In genomic region chr4:127870688-127871087, GRCh38 we compare ENCODE assay signal across 11 cellular contexts. TPM values are rescaled to one million over a fixed set of nuclear protein-coding genes. Genes with fewer than 3 reads are reported as not detected.
DNase-seq lines count a peak whose midpoint lies in the region; FAIRE-seq and TF ChIP-seq lines count a peak whose summit lies in the region.
"Had no signal": no experiment of that assay in that cellular context is flagged by ENCODE, and none has a peak within 500 bp of the region (broad histone marks: within the 10 kb centered on the region; RNA-seq: fewer than 3 reads in every experiment).

No MANE protein-coding gene starts in this region.

- peak overlapping the region; percentile 12 to 33 for H3K27ac ChIP-seq in esophagus (ENCODE audit: low read depth in 2 of 2, low read length in 1 of 2)
- H3K27ac ChIP-seq in mesodermal cell (ENCODE audit: low read depth, low read length, severe bottlenecking), result peak overlapping the region; percentile 37
- no peak overlapping the region for H3K27ac ChIP-seq in colonic mucosa
- H3K27ac ChIP-seq: PC-9 had no signal

- TF ChIP-seq CTCF in type B pancreatic cell (conservative IDR thresholded peaks at IDR 0.05), result no peak
- no peak for TF ChIP-seq CTCF in colonic mucosa (IDR thresholded peaks at IDR 0.05)

- H3K4me3 ChIP-seq in esophagus (ENCODE audit: low read depth in 1 of 2, low read length in 2 of 2) (no peak overlapping the region), mesodermal cell (ENCODE audit: extremely low read depth, insufficient read depth, low read length, poor library complexity, severe bottlenecking) (no peak overlapping the region), colonic mucosa (no peak overlapping the region)
- H3K4me3 ChIP-seq: PC-9 had no signal

- intact Hi-C loops in colonic mucosa (cut with DNase I), result no loop called here

- H3K36me3 Mint-ChIP-seq in type B pancreatic cell, result peaks cover 11% of the 10 kb centered on the region

- no peaks in the 10 kb centered on the region for H3K9me3 ChIP-seq in esophagus (ENCODE audit: control insufficient read depth in 2 of 2, insufficient read depth in 1 of 2, low read depth in 1 of 2, low read length in 1 of 2)
- H3K9me3 ChIP-seq in mesodermal cell (ENCODE audit: control insufficient read depth, low read length), result no peaks in the 10 kb centered on the region
- no peaks in the 10 kb centered on the region for H3K9me3 ChIP-seq in colonic mucosa

- no peaks in the 10 kb centered on the region for H3K27me3 Mint-ChIP-seq in type B pancreatic cell

- H3K4me1 Mint-ChIP-seq in type B pancreatic cell (ENCODE audit: unreplicated experiment), result no peaks in the 10 kb centered on the region

- peak; percentile 82 for DNase-seq in COLO829 (ENCODE audit: low spot score)
- DNase-seq in OCI-M1 (lab: John Stamatoyannopoulos, UW), result peak; percentile 36
- no peak for DNase-seq in ureter (ENCODE audit: low spot score)
- DNase-seq in urothelium cell line (ENCODE audit: low spot score), result no peak
- no peak for DNase-seq in type B pancreatic cell (ENCODE audit: extremely low spot score, unreplicated experiment)
- no peak for DNase-seq in colonic mucosa
- DNase-seq: NCI-H146 had no signal

- H3K9me3 Mint-ChIP-seq in type B pancreatic cell, result peaks cover 4% of the 10 kb centered on the region

- WGBS in esophagus, 2 donors, result 22 to 65% methylated on average over 3 of the region's 3 CpGs
- WGBS in mesodermal cell (ENCODE audit: insufficient coverage in 2 of 2), 2 experiments, result 64 to 70% methylated on average over 3 of the region's 3 CpGs

- H3K27me3 ChIP-seq in esophagus (ENCODE audit: control insufficient read depth in 1 of 2, insufficient read depth in 2 of 2, low read length in 2 of 2), result no peaks in the 10 kb centered on the region
- H3K27me3 ChIP-seq in colonic mucosa, result no peaks in the 10 kb centered on the region

- no peak for FAIRE-seq in urothelium cell line (lab: Jason Lieb, UNC)

- no peak overlapping the region for H3K4me3 Mint-ChIP-seq in type B pancreatic cell
- H3K4me3 Mint-ChIP-seq: nephron had no signal

- H3K4me1 ChIP-seq in esophagus (ENCODE audit: control insufficient read depth in 2 of 2, insufficient read depth in 2 of 2, low read length in 1 of 2) (no peaks in the 10 kb centered on the region), mesodermal cell (ENCODE audit: control insufficient read depth, insufficient read depth, low read length, poor library complexity, severe bottlenecking) (peaks cover 7% of the 10 kb centered on the region), colonic mucosa (no peaks in the 10 kb centered on the region)

- H3K9ac ChIP-seq in colonic mucosa (ENCODE audit: low read depth in 2 of 2, low read length in 2 of 2), result no peak overlapping the region

- no peak overlapping the region for H3K27ac Mint-ChIP-seq in type B pancreatic cell
- H3K27ac Mint-ChIP-seq: nephron had no signal

- H3K36me3 ChIP-seq in esophagus (ENCODE audit: control insufficient read depth in 2 of 2, insufficient read depth in 2 of 2, low read length in 1 of 2) (no peaks in the 10 kb centered on the region), mesodermal cell (ENCODE audit: control insufficient read depth, insufficient read depth, low read length) (no peaks in the 10 kb centered on the region), colonic mucosa (no peaks in the 10 kb centered on the region)

RNA-seq across cellular contexts. Expression of gene PLK4, which starts 10.0 kb away (rescaled TPM):
- 1 to 10 TPM; 4.0 to 6.1 TPM for polyA plus RNA-seq in esophagus
- polyA plus RNA-seq in mesodermal cell (2013, experiment 1 of 2), result 26.0 TPM
- 20.5 TPM for polyA plus RNA-seq in mesodermal cell (2013, experiment 2 of 2)
- 4.7 TPM for total RNA-seq in ureter
- total RNA-seq in type B pancreatic cell (ENCODE audit: low replicate concordance), result 14.1 and 28.3 TPM in 2 replicates
- total RNA-seq in colonic mucosa, result 10 to 100 TPM in 1 of 2 donors, 1 to 10 TPM in 1; 8.8 to 22.6 TPM

Comparison
In these comparisons a context has a peak if more than half of its experiments do, and no peak if none do; other contexts are left out.
1. DNase-seq: peak in COLO829 (single experiment) and OCI-M1 (single experiment); none in ureter (single experiment), urothelium cell line (single experiment), type B pancreatic cell (single experiment) and colonic mucosa (single experiment).